Comparison of ENCODE assay signal across 13 cellular contexts in the genomic region with DNA sequence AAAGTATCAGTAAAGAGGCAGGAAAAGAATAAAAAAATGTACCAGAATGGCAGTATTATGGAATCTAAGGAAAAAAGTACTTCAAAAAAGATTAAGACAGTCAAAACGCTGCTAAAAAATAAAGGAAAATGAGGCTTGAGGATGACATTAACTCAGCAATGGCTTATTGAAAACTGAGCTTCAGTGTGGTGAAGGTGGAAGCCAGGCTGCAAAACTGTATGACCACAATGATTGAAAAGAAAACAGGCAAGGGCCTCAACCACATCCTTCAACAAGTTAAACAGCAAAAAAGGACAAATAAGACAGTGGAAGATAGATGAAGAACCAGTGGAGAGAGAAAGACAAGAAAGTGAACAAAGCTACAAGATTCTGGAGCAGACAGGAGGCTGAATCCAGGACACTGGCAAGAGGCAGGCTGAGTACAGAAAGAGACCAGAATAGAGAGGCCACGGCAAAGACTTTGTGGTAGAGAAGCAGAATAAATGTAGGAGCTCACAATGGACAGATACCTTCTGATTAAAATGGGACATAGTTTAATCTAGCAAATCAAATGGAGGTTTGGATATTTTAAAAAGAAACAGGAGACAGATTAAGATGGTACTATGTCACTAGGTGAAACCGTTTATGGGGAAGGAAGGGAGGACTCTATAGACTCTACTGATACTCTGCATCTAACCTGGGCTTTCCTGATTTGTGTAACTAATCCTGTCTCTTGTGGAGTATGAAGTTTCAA.
DNase-seq lines count a peak whose midpoint lies in the region; ATAC-seq and TF ChIP-seq lines count a peak whose summit lies in the region.
"Had no signal": no experiment of that assay in that cellular context is flagged by ENCODE, and none has a peak within 500 bp of the region (broad histone marks: within the 10 kb centered on the region; RNA-seq: fewer than 3 reads in every experiment).

No MANE protein-coding gene starts in this region.

- H3K27me3 Mint-ChIP-seq in endothelial cell (ENCODE audit: unreplicated experiment) (peaks cover 5% of the 10 kb centered on the region), immature natural killer cell (ENCODE audit: low read depth in 3 of 3) (peaks cover 0 to 4% (median 2%) of the 10 kb centered on the region in 3 donors)

- H3K9ac ChIP-seq in KMS-11: 0 out of 2 replicates have a peak overlapping the region, but pooled peaks have one; percentile 2

- peaks cover 52% of the 10 kb centered on the region for H3K36me3 Mint-ChIP-seq in endothelial cell (ENCODE audit: low read depth, unreplicated experiment)
- H3K36me3 Mint-ChIP-seq in immature natural killer cell: no peaks in the 10 kb centered on the region
- H3K36me3 Mint-ChIP-seq: CD8-positive, alpha-beta T cell had no signal

- H3K4me3 ChIP-seq in KMS-11 (IDR thresholded peaks at IDR 0.05; ENCODE audit: insufficient read depth, low read depth, low read length) (no peak overlapping the region), lower leg skin (ENCODE audit: low read depth, poor library complexity, severe bottlenecking) (no peak overlapping the region)
- H3K4me3 ChIP-seq: left lung, upper lobe of right lung had no signal

- H3K27ac ChIP-seq in KMS-11: peak overlapping the region; percentile 23; the same call in 1 of the 2 replicates
- H3K27ac ChIP-seq: left lung, upper lobe of right lung had no signal

- DNase-seq in GM10266 (ENCODE audit: extremely low spot score) (peak; percentile 9), endothelial cell (ENCODE audit: low spot score) (no peak), DMS79 (lab: John Stamatoyannopoulos, UW) (no peak), immature natural killer cell (no peak), lower leg skin (ENCODE audit: low spot score in 2 of 2) (no peak)
- no peak for DNase-seq in activated CD4-positive, alpha-beta T cell treated with anti-CD3 and anti-CD28 coated beads for 48 hours
- DNase-seq: CD8-positive, alpha-beta T cell; central memory CD4-positive, alpha-beta T cell; GOT3; left lung; upper lobe of right lung had no signal

- ATAC-seq in GM19455 (IDR thresholded peaks at IDR 0.05; ENCODE audit: unreplicated experiment): peak; percentile 53
- ATAC-seq: CD8-positive, alpha-beta T cell had no signal

- no peaks in the 10 kb centered on the region for H3K79me2 ChIP-seq in KMS-11 (ENCODE audit: insufficient read depth, low read depth)

- H3K4me3 Mint-ChIP-seq in endothelial cell (ENCODE audit: unreplicated experiment): no peak overlapping the region
- no peak overlapping the region for H3K4me3 Mint-ChIP-seq in immature natural killer cell
- H3K4me3 Mint-ChIP-seq: CD8-positive, alpha-beta T cell had no signal

- H3K4me2 ChIP-seq in KMS-11: peak overlapping the region; percentile 43

- H2AFZ ChIP-seq in KMS-11 (ENCODE audit: low read depth): no peak overlapping the region

- peak overlapping the region; percentile 14 for H3K27ac Mint-ChIP-seq in endothelial cell (ENCODE audit: unreplicated experiment)
- no peak overlapping the region for H3K27ac Mint-ChIP-seq in immature natural killer cell
- H3K27ac Mint-ChIP-seq: CD8-positive, alpha-beta T cell had no signal

- peaks cover 53% of the 10 kb centered on the region for H3K4me1 ChIP-seq in KMS-11 (ENCODE audit: low read depth, poor library complexity, severe bottlenecking)
- H3K4me1 ChIP-seq: upper lobe of right lung had no signal

- H3K4me1 Mint-ChIP-seq in endothelial cell (ENCODE audit: unreplicated experiment) (peaks cover 4% of the 10 kb centered on the region), immature natural killer cell (peaks cover 2 to 11% of the 10 kb centered on the region in 2 donors)

- no peaks in the 10 kb centered on the region for H3K27me3 ChIP-seq in KMS-11 (ENCODE audit: insufficient read depth, low read depth)
- H3K27me3 ChIP-seq: left lung, upper lobe of right lung had no signal

- intact Hi-C loops in lower leg skin (cut with DNase I; ENCODE audit: low total_unique reads): no loop called here

- no peak for TF ChIP-seq CTCF in GM10266 (IDR thresholded peaks at IDR 0.05; ENCODE audit: control insufficient read depth, insufficient read depth, low read depth, missing control alignments)
- no peak for TF ChIP-seq CTCF in KMS-11 (conservative IDR thresholded peaks at IDR 0.05; ENCODE audit: low read depth, low read length)
- no peak for TF ChIP-seq CTCF in endothelial cell (IDR thresholded peaks at IDR 0.05; ENCODE audit: unreplicated experiment)
- TF ChIP-seq CTCF in lower leg skin (IDR thresholded peaks at IDR 0.05): no peak

- H3K9me3 Mint-ChIP-seq in endothelial cell (ENCODE audit: unreplicated experiment) (no peaks in the 10 kb centered on the region), immature natural killer cell (no peaks in the 10 kb centered on the region)
- H3K9me3 Mint-ChIP-seq: CD8-positive, alpha-beta T cell had no signal

- 79% methylated on average over 3 of the region's 3 CpGs for WGBS in lower leg skin, 2 donors

- H3K36me3 ChIP-seq in KMS-11 (ENCODE audit: insufficient read depth): no peaks in the 10 kb centered on the region

- TF ChIP-seq POLR2A in lower leg skin (IDR thresholded peaks at IDR 0.05): no peak

- H4K20me1 ChIP-seq in KMS-11 (ENCODE audit: insufficient read depth): no peaks in the 10 kb centered on the region
